ENCODE assay signal across 1 cellular context in genomic region chr1:32990887-32991286, GRCh38.
TF ChIP-seq lines count a peak whose summit lies in the region.

No MANE protein-coding gene starts in this region.

TF ChIP-seq in endothelial cell of umbilical vein, 7 proteins besides CTCF, POLR2A, EP300 and RAD21:
- TF ChIP-seq POLR2AphosphoS5 (IDR thresholded peaks at IDR 0.05; ENCODE audit: insufficient read depth, low read depth, low read length) (no peak), MAX (IDR thresholded peaks at IDR 0.05; ENCODE audit: insufficient read depth, insufficient read length) (no peak), GATA2 (IDR thresholded peaks at IDR 0.05; ENCODE audit: insufficient read depth, insufficient read length, low read depth, low read length) (no peak), FOS (IDR thresholded peaks at IDR 0.05; ENCODE audit: borderline replicate concordance, insufficient read depth, low read length) (no peak), EZH2 (IDR thresholded peaks at IDR 0.05; ENCODE audit: borderline replicate concordance, low read depth, low read length, severe bottlenecking) (no peak), MYC (IDR thresholded peaks at IDR 0.05; ENCODE audit: low read depth, low read length) (no peak), JUN (IDR thresholded peaks at IDR 0.05; ENCODE audit: borderline replicate concordance, insufficient read depth, insufficient read length, low read depth) (no peak)
